In genomic region chr10:9274206-9274755, GRCh38 we compare ENCODE assay signal across 20 cellular contexts.
DNase-seq lines count a peak whose midpoint lies in the region; ATAC-seq, FAIRE-seq and TF ChIP-seq lines count a peak whose summit lies in the region.
"Had no signal": no experiment of that assay in that cellular context is flagged by ENCODE, and none has a peak within 500 bp of the region (broad histone marks: within the 10 kb centered on the region; RNA-seq: fewer than 3 reads in every experiment).

No MANE protein-coding gene starts in this region.

- H4K20me1 ChIP-seq in HepG2 (ENCODE audit: insufficient read depth, low read length) (no peaks in the 10 kb centered on the region), Loucy (ENCODE audit: insufficient read depth, low read length, poor library complexity, severe bottlenecking) (no peaks in the 10 kb centered on the region)

- no peak overlapping the region for H3K27ac ChIP-seq in HepG2 (ENCODE audit: extremely low read length, insufficient read depth, low read length)
- no peak overlapping the region for H3K27ac ChIP-seq in right lobe of liver
- H3K27ac ChIP-seq: C4-2B, HL-60 had no signal

- H3K4me2 ChIP-seq in HepG2 (ENCODE audit: low read depth, low read length): no peak overlapping the region
- H3K4me2 ChIP-seq in Loucy (ENCODE audit: low read depth, low read length, poor library complexity, severe bottlenecking): peak overlapping the region; percentile 29

- H3K79me2 ChIP-seq in HepG2 (ENCODE audit: insufficient read depth, low read length): no peaks in the 10 kb centered on the region
- no peaks in the 10 kb centered on the region for H3K79me2 ChIP-seq in Loucy (ENCODE audit: insufficient read depth, low read length)

- ATAC-seq in HepG2: no peak
- no peak for ATAC-seq in right lobe of liver
- ATAC-seq in T-helper 17 cell: no peak
- ATAC-seq in T-cell (replicated peaks in 1 of 4): no peak
- no peak for ATAC-seq in GM19452 (IDR thresholded peaks at IDR 0.05; ENCODE audit: unreplicated experiment)
- ATAC-seq: HCT116 had no signal

- peaks cover 57% of the 10 kb centered on the region for H3K27me3 Mint-ChIP-seq in T-helper 17 cell
- H3K27me3 Mint-ChIP-seq in T-cell: peaks cover 18 to 41% of the 10 kb centered on the region in 2 donors

- no peaks in the 10 kb centered on the region for H3K9me2 ChIP-seq in Loucy (replicated peaks; ENCODE audit: low read depth, low read length)

- in situ Hi-C loops in HepG2 (cut with HindIII; ENCODE audit: extremely low pct_ligation_motif_present, low pct_unique_long_range_greater_than_20kb) (no loop called here), SK-MEL-5 (cut with HindIII; ENCODE audit: low pct_unique_long_range_greater_than_20kb, low sequenced_read_pairs) (no loop called here)

- no peaks in the 10 kb centered on the region for H3K36me3 Mint-ChIP-seq in T-helper 17 cell (ENCODE audit: low read depth)
- no peaks in the 10 kb centered on the region for H3K36me3 Mint-ChIP-seq in T-cell
- H3K36me3 Mint-ChIP-seq: CD4-positive, alpha-beta memory T cell had no signal

- H3K4me3 ChIP-seq in HepG2 (replicated peaks in 1 of 3; ENCODE audit: insufficient read depth in 1 of 3, low read depth in 2 of 3, low read length in 3 of 3) (no peak overlapping the region), right lobe of liver (no peak overlapping the region), Loucy (ENCODE audit: low read length, poor library complexity, severe bottlenecking) (no peak overlapping the region)

- H3F3A ChIP-seq in Loucy (ENCODE audit: low read depth): no peaks in the 10 kb centered on the region

- BruUV-seq in HepG2 (replicated peaks; lab: Mats Ljungman, UMichigan): no TSS peak

- TF ChIP-seq POLR2A in HepG2 (IDR thresholded peaks at IDR 0.05; ENCODE audit: insufficient read depth in 1 of 2, low read depth in 2 of 2, low read length in 2 of 2): no peak
- no peak for TF ChIP-seq POLR2A in right lobe of liver (IDR thresholded peaks at IDR 0.05)

- H3K4me1 ChIP-seq in HepG2 (ENCODE audit: insufficient read depth, low read length) (no peaks in the 10 kb centered on the region), right lobe of liver (no peaks in the 10 kb centered on the region), Loucy (ENCODE audit: insufficient read depth, low read length, poor library complexity, severe bottlenecking) (no peaks in the 10 kb centered on the region)
- H3K4me1 ChIP-seq: BE2C had no signal

- H3K9me3 ChIP-seq in HepG2 (ENCODE audit: low read length) (no peaks in the 10 kb centered on the region), right lobe of liver (no peaks in the 10 kb centered on the region), Loucy (ENCODE audit: insufficient read depth, low read depth, low read length) (no peaks in the 10 kb centered on the region), T-helper 17 cell (ENCODE audit: control insufficient read depth, low read length, poor library complexity, severe bottlenecking) (no peaks in the 10 kb centered on the region)
- H3K9me3 ChIP-seq: BE2C had no signal

- no peak for FAIRE-seq in HepG2 (lab: Jason Lieb, UNC)
- FAIRE-seq: D721Med, GM19239 had no signal

- H3K4me3 Mint-ChIP-seq in T-helper 17 cell: no peak overlapping the region
- H3K4me3 Mint-ChIP-seq in T-cell: no peak overlapping the region
- H3K4me3 Mint-ChIP-seq: CD4-positive, alpha-beta memory T cell had no signal

- H3K36me3 ChIP-seq in HepG2 (replicated peaks in 1 of 2; ENCODE audit: control insufficient read depth in 1 of 2, insufficient read depth in 2 of 2, low read length in 2 of 2): no peaks in the 10 kb centered on the region
- no peaks in the 10 kb centered on the region for H3K36me3 ChIP-seq in right lobe of liver
- no peaks in the 10 kb centered on the region for H3K36me3 ChIP-seq in Loucy (ENCODE audit: insufficient read depth, low read length)
- H3K36me3 ChIP-seq: BE2C had no signal

- DNase-seq in HepG2 (ENCODE audit: low spot score): no peak
- no peak for DNase-seq in right lobe of liver
- peak; percentile 55 for DNase-seq in SK-MEL-5 (ENCODE audit: low read depth, low spot score)
- no peak for DNase-seq in T-helper 17 cell
- DNase-seq in T-cell: no peak
- DNase-seq: BE2C; CD4-positive, alpha-beta memory T cell; COR-L47; DMS153; DMS79 treated with DMSO at 0.1 percent for 48 hours; GDM1; IMR-90; KBM-7 had no signal

- intact Hi-C loops in HepG2 (cut with micrococcal nuclease; ENCODE audit: unreplicated experiment): no loop called here
- intact Hi-C loops in right lobe of liver (cut with DNase I): no loop called here

- H3K27ac Mint-ChIP-seq in T-helper 17 cell: no peak overlapping the region
- no peak overlapping the region for H3K27ac Mint-ChIP-seq in T-cell
- H3K27ac Mint-ChIP-seq: CD4-positive, alpha-beta memory T cell had no signal

- H3K4me1 Mint-ChIP-seq in T-helper 17 cell: peaks cover 8% of the 10 kb centered on the region
- no peaks in the 10 kb centered on the region for H3K4me1 Mint-ChIP-seq in T-cell

- no peaks in the 10 kb centered on the region for H3K9me3 Mint-ChIP-seq in T-cell
- H3K9me3 Mint-ChIP-seq: CD4-positive, alpha-beta memory T cell had no signal

- POLR2A ChIA-PET in HepG2 (lab: Yijun Ruan, JAX) (no interaction called here), T-cell (lab: Charles Lee) (no interaction called here)

- no peak for TF ChIP-seq RAD21 in HepG2 (CRISPR knock-in tag; IDR thresholded peaks at IDR 0.05)

- H3K9ac ChIP-seq in HepG2 (ENCODE audit: insufficient read depth, low read depth, low read length) (no peak overlapping the region), Loucy (ENCODE audit: low read depth, low read length, poor library complexity, severe bottlenecking) (no peak overlapping the region)

- H2AFZ ChIP-seq in HepG2 (ENCODE audit: low read length): no peak overlapping the region
- H2AFZ ChIP-seq in Loucy (ENCODE audit: low read length): no peak overlapping the region

- no peaks in the 10 kb centered on the region for H3K27me3 ChIP-seq in HepG2 (ENCODE audit: control insufficient read depth in 1 of 2, insufficient read depth in 2 of 2, low read length in 2 of 2)
- no peaks in the 10 kb centered on the region for H3K27me3 ChIP-seq in right lobe of liver
- H3K27me3 ChIP-seq in Loucy (ENCODE audit: insufficient read depth, low read length, poor library complexity, severe bottlenecking): no peaks in the 10 kb centered on the region
- H3K27me3 ChIP-seq: BE2C had no signal

- TF ChIP-seq CTCF in HepG2 (CRISPR knock-in tag; IDR thresholded peaks at IDR 0.05): no peak
- TF ChIP-seq CTCF in right lobe of liver (IDR thresholded peaks at IDR 0.05): no peak
- no peak for TF ChIP-seq CTCF in Loucy (conservative IDR thresholded peaks at IDR 0.05; ENCODE audit: low read length)

- WGBS in HepG2 (ENCODE audit: low lambda C conversion rate): 18% methylated on average over 6 of the region's 6 CpGs
- 51% methylated on average over 6 of the region's 6 CpGs for whole genome bisulfite sequencing in right lobe of liver (ENCODE audit: insufficient coverage, low coverage, low lambda C conversion rate, missing lambda C conversion rate)

- CTCF ChIA-PET in HepG2 (lab: Yijun Ruan, JAX; ENCODE audit: low intra/inter-chr PET ratio, low total read pairs): no interaction called here
- CTCF ChIA-PET in T-cell (lab: Charles Lee): no interaction called here

- TF ChIP-seq EP300 in HepG2 (IDR thresholded peaks at IDR 0.05; ENCODE audit: low read depth in 2 of 2, low read length in 2 of 2) (no peak), HepG2 (CRISPR knock-in tag; IDR thresholded peaks at IDR 0.05; ENCODE audit: borderline replicate concordance) (no peak)

TF ChIP-seq in HepG2, 621 proteins besides CTCF, POLR2A, EP300 and RAD21:
- TF ChIP-seq ZNF549 (CRISPR knock-in tag; IDR thresholded peaks at IDR 0.05) (no peak), HNRNPK (IDR thresholded peaks at IDR 0.05; ENCODE audit: low read depth, low read length, poor library complexity, severe bottlenecking) (peak; percentile 47)
